ENCODE assay signal across 25 cellular contexts in the genomic region with DNA sequence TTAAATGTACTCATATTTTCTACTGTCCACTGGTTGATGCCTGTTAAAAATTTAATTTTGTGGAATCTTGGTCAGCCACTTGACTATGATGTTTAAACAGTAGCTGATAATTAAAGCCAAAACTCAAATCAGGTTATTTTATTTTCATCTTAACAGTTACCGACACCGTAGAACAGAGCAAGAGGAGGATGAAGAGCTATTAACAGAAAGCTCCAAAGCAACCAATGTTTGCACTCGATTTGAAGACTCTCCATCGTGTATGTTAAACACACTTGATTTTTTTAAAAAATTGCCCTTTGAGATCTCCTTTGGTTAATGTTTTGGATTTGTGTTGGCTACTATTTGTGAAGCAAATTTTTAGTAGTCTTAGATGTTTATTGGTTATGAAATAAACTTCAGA. TPM values are rescaled to one million over a fixed set of nuclear protein-coding genes. Genes with fewer than 3 reads are reported as not detected.
DNase-seq lines count a peak whose midpoint lies in the region; ATAC-seq, FAIRE-seq and TF ChIP-seq lines count a peak whose summit lies in the region.
"Had no signal": no experiment of that assay in that cellular context is flagged by ENCODE, and none has a peak within 500 bp of the region (broad histone marks: within the 10 kb centered on the region; RNA-seq: fewer than 3 reads in every experiment).

No MANE protein-coding gene starts in this region.

- H3K4me3 Mint-ChIP-seq in activated CD8-positive, alpha-beta T cell treated with anti-CD3 and anti-CD28 coated beads for 36 hours: no peak overlapping the region
- no peak overlapping the region for H3K4me3 Mint-ChIP-seq in activated CD8-positive, alpha-beta T cell treated with anti-CD3 and anti-CD28 coated beads, Interleukin-2, amount 10 ng/mL, durations not matched to agents 7 days and 5 days
- H3K4me3 Mint-ChIP-seq in immature natural killer cell: no peak overlapping the region
- H3K4me3 Mint-ChIP-seq: B cell; CD8-positive, alpha-beta memory T cell had no signal

- no peak for ATAC-seq in activated CD8-positive, alpha-beta T cell treated with anti-CD3 and anti-CD28 coated beads for 36 hours
- ATAC-seq in activated CD8-positive, alpha-beta T cell treated with anti-CD3 and anti-CD28 coated beads, Interleukin-2, amount 10 ng/mL, durations not matched to agents 7 days and 5 days: no peak
- ATAC-seq in lung (ENCODE audit: insufficient read depth, low FRiP score): peak; percentile 51
- ATAC-seq: GM12878 had no signal

- H3K9me3 ChIP-seq in lung (ENCODE audit: control insufficient read depth in 2 of 2, insufficient read depth in 1 of 2, low read length in 1 of 2) (no peaks in the 10 kb centered on the region), prostate gland (no peaks in the 10 kb centered on the region)
- H3K9me3 ChIP-seq: BLaER1 had no signal

- H3K9me3 Mint-ChIP-seq in activated CD8-positive, alpha-beta T cell treated with anti-CD3 and anti-CD28 coated beads for 36 hours: no peaks in the 10 kb centered on the region
- H3K9me3 Mint-ChIP-seq in activated CD8-positive, alpha-beta T cell treated with anti-CD3 and anti-CD28 coated beads, Interleukin-2, amount 10 ng/mL, durations not matched to agents 7 days and 5 days (ENCODE audit: insufficient read depth): no peaks in the 10 kb centered on the region
- no peaks in the 10 kb centered on the region for H3K9me3 Mint-ChIP-seq in immature natural killer cell
- H3K9me3 Mint-ChIP-seq: CD4-positive, CD25-positive, alpha-beta regulatory T cell; CD8-positive, alpha-beta memory T cell had no signal

- H3K4me1 ChIP-seq in lung (ENCODE audit: control insufficient read depth in 2 of 2, insufficient read depth in 2 of 2, low read length in 2 of 2) (peaks cover 0 to 4% of the 10 kb centered on the region in 2 donors), prostate gland (replicated peaks) (no peaks in the 10 kb centered on the region)
- H3K4me1 ChIP-seq: BLaER1 had no signal

- H3K27me3 ChIP-seq in lung (ENCODE audit: control insufficient read depth, insufficient read depth) (no peaks in the 10 kb centered on the region), prostate gland (replicated peaks; ENCODE audit: insufficient read depth) (no peaks in the 10 kb centered on the region)
- H3K27me3 ChIP-seq: BLaER1 had no signal

- 78 to 94% methylated on average over 4 of the region's 4 CpGs for whole genome bisulfite sequencing in lung, 2 donors
- 88% methylated on average over 4 of the region's 4 CpGs for WGBS in prostate gland

- H3K36me3 Mint-ChIP-seq in activated CD8-positive, alpha-beta T cell treated with anti-CD3 and anti-CD28 coated beads for 36 hours (ENCODE audit: low read depth): peaks cover 47% of the 10 kb centered on the region
- H3K36me3 Mint-ChIP-seq in activated CD8-positive, alpha-beta T cell treated with anti-CD3 and anti-CD28 coated beads, Interleukin-2, amount 10 ng/mL, durations not matched to agents 7 days and 5 days (ENCODE audit: low read depth): peaks cover 55% of the 10 kb centered on the region
- H3K36me3 Mint-ChIP-seq in immature natural killer cell: peaks cover 8 to 52% (median 30%) of the 10 kb centered on the region in 3 donors

- H3K36me3 ChIP-seq in lung (ENCODE audit: control insufficient read depth in 2 of 2, insufficient read depth in 2 of 2, low read length in 2 of 2): peaks cover 11 to 14% of the 10 kb centered on the region in 2 donors
- H3K36me3 ChIP-seq in prostate gland: no peaks in the 10 kb centered on the region

- H3K4me1 Mint-ChIP-seq in activated CD8-positive, alpha-beta T cell treated with anti-CD3 and anti-CD28 coated beads for 36 hours (ENCODE audit: low read depth): peaks cover 45% of the 10 kb centered on the region
- H3K4me1 Mint-ChIP-seq in activated CD8-positive, alpha-beta T cell treated with anti-CD3 and anti-CD28 coated beads, Interleukin-2, amount 10 ng/mL, durations not matched to agents 7 days and 5 days (ENCODE audit: low read depth): peaks cover 18% of the 10 kb centered on the region
- peaks cover 19 to 63% of the 10 kb centered on the region in 2 donors for H3K4me1 Mint-ChIP-seq in immature natural killer cell

- intact Hi-C loops in activated CD8-positive, alpha-beta T cell treated with anti-CD3 and anti-CD28 coated beads for 36 hours (cut with micrococcal nuclease): no loop called here
- intact Hi-C loops in prostate gland (cut with DNase I): no loop called here

- CTCF ChIA-PET in activated CD8-positive, alpha-beta T cell treated with anti-CD3 and anti-CD28 coated beads for 36 hours (lab: Charles Lee): interaction anchor here (1.2 kb wide), 1 partner anchor 34 kb away, joined by 4 read pairs; no protein-coding TSS in a partner anchor
- CTCF ChIA-PET in activated CD8-positive, alpha-beta T cell treated with anti-CD3 and anti-CD28 coated beads, Interleukin-2, amount 10 ng/mL, durations not matched to agents 7 days and 5 days (lab: Charles Lee): no interaction called here

- H3K27me3 Mint-ChIP-seq in activated CD8-positive, alpha-beta T cell treated with anti-CD3 and anti-CD28 coated beads for 36 hours: no peaks in the 10 kb centered on the region
- no peaks in the 10 kb centered on the region for H3K27me3 Mint-ChIP-seq in activated CD8-positive, alpha-beta T cell treated with anti-CD3 and anti-CD28 coated beads, Interleukin-2, amount 10 ng/mL, durations not matched to agents 7 days and 5 days (ENCODE audit: low read depth)
- peaks cover 0 to 3% (median 0%) of the 10 kb centered on the region in 3 donors for H3K27me3 Mint-ChIP-seq in immature natural killer cell (ENCODE audit: low read depth in 3 of 3)
- H3K27me3 Mint-ChIP-seq: B cell; CD4-positive, CD25-positive, alpha-beta regulatory T cell; CD8-positive, alpha-beta memory T cell had no signal

- no peak for TF ChIP-seq CTCF in activated CD8-positive, alpha-beta T cell treated with anti-CD3 and anti-CD28 coated beads for 36 hours (IDR thresholded peaks at IDR 0.05)
- TF ChIP-seq CTCF in lung (IDR thresholded peaks at IDR 0.05; ENCODE audit: control extremely low read depth, extremely low read depth): no peak
- TF ChIP-seq CTCF in prostate gland (IDR thresholded peaks at IDR 0.05): no peak

- H3K4me3 ChIP-seq in lung (no peak overlapping the region), prostate gland (no peak overlapping the region)
- H3K4me3 ChIP-seq: BLaER1, GM12878, GM23248 had no signal

- peak; percentile 15 for FAIRE-seq in frontal cortex (lab: Jason Lieb, UNC)
- FAIRE-seq: A204.1, D721Med, GM12878, GM19239, H1 had no signal

- peak overlapping the region; percentile 57 for H3K27ac Mint-ChIP-seq in activated CD8-positive, alpha-beta T cell treated with anti-CD3 and anti-CD28 coated beads for 36 hours
- no peak overlapping the region for H3K27ac Mint-ChIP-seq in activated CD8-positive, alpha-beta T cell treated with anti-CD3 and anti-CD28 coated beads, Interleukin-2, amount 10 ng/mL, durations not matched to agents 7 days and 5 days
- no peak overlapping the region for H3K27ac Mint-ChIP-seq in immature natural killer cell
- H3K27ac Mint-ChIP-seq: B cell; CD8-positive, alpha-beta memory T cell had no signal

- DNase-seq in activated CD8-positive, alpha-beta T cell treated with anti-CD3 and anti-CD28 coated beads for 36 hours: no peak
- DNase-seq in activated CD8-positive, alpha-beta T cell treated with anti-CD3 and anti-CD28 coated beads, Interleukin-2, amount 10 ng/mL, durations not matched to agents 7 days and 5 days: no peak
- DNase-seq in frontal cortex (ENCODE audit: low spot score in 2 of 2): no peak
- no peak for DNase-seq in lung (ENCODE audit: low spot score)
- no peak for DNase-seq in prostate gland (ENCODE audit: low spot score)
- no peak for DNase-seq in SIG-M5 (lab: John Stamatoyannopoulos, UW)
- no peak for DNase-seq in immature natural killer cell
- DNase-seq: CD4-positive, CD25-positive, alpha-beta regulatory T cell; CD8-positive, alpha-beta memory T cell; DMS 273 treated with DMSO at 0.1 percent for 48 hours; DMS79; EL; GDM1; GM23248; H7; HCEC 1CT had no signal

- H3K27ac ChIP-seq in lung (ENCODE audit: low read depth in 1 of 2, low read length in 1 of 2): no peak overlapping the region
- H3K27ac ChIP-seq in prostate gland: no peak overlapping the region
- H3K27ac ChIP-seq: 22Rv1, BLaER1, C4-2B, GM23248 had no signal

- POLR2A ChIA-PET in activated CD8-positive, alpha-beta T cell treated with anti-CD3 and anti-CD28 coated beads for 36 hours (lab: Charles Lee): interaction anchor here (1.1 kb wide), 1 partner anchor 11 kb away, joined by 3 read pairs; no protein-coding TSS in a partner anchor
- POLR2A ChIA-PET in activated CD8-positive, alpha-beta T cell treated with anti-CD3 and anti-CD28 coated beads, Interleukin-2, amount 10 ng/mL, durations not matched to agents 7 days and 5 days (lab: Charles Lee): interaction anchor here (1.7 kb wide), 1 partner anchor 10 kb away, joined by 8 read pairs; no protein-coding TSS in a partner anchor

- TF ChIP-seq POLR2A in prostate gland (IDR thresholded peaks at IDR 0.05): no peak

RNA-seq across cellular contexts. Expression of gene SMARCA5, which starts 10.7 kb away (rescaled TPM):
- total RNA-seq in activated CD8-positive, alpha-beta T cell treated with anti-CD3 and anti-CD28 coated beads for 36 hours: 10 to 100 TPM; 61.2 to 62.1 TPM
- 10 to 100 TPM; 45.6 to 45.7 TPM for total RNA-seq in activated CD8-positive, alpha-beta T cell treated with anti-CD3 and anti-CD28 coated beads, Interleukin-2, amount 10 ng/mL, durations not matched to agents 7 days and 5 days
- 60.3 TPM for total RNA-seq in frontal cortex
- 100 to 1,000 TPM in 1 of 2 donors, 10 to 100 TPM in 1; 47.1 to 241 TPM for total RNA-seq in lung
- polyA plus RNA-seq in lung: 10 to 100 TPM; 17.4 to 20.0 TPM
- total RNA-seq in prostate gland: 10 to 100 TPM; 36.7 to 62.5 TPM
- 10 to 100 TPM; 18.7 to 34.9 (median 20.1) TPM for polyA plus RNA-seq in immature natural killer cell
